6 cellular contexts compared by ENCODE assay signal in genomic region chr1:228164561-228165371, GRCh38.
A peak's percentile ranks its signal among the peaks of the same experiment; 100 is the strongest.
DNase-seq lines count a peak whose midpoint lies in the region; ATAC-seq lines count a peak whose summit lies in the region.

No MANE protein-coding gene starts in this region.

- H3K27ac ChIP-seq in iPS-18a (ENCODE audit: low read length) = peak overlapping the region; percentile 77

- ATAC-seq in GM19455 (IDR thresholded peaks at IDR 0.05; ENCODE audit: unreplicated experiment) = peak; percentile 0
- ATAC-seq in GM19324 (IDR thresholded peaks at IDR 0.05; ENCODE audit: low FRiP score, unreplicated experiment) = no peak

- no peaks in the 10 kb centered on the region for H3K9me3 ChIP-seq in iPS-18a (ENCODE audit: control insufficient read depth, low read depth, low read length)

- no peak overlapping the region for H3K9ac ChIP-seq in iPS-18a (ENCODE audit: low read length)

- no peaks in the 10 kb centered on the region for H3K27me3 ChIP-seq in iPS-18a (ENCODE audit: control insufficient read depth, insufficient read depth, low read length)

- peak; percentile 76 for DNase-seq in SIG-M5 treated with dmso at 0.1 percent for 504 hours (lab: John Stamatoyannopoulos, UW; ENCODE audit: unreplicated experiment)
- DNase-seq in SW 1271 (lab: John Stamatoyannopoulos, UW) = no peak
- no peak for DNase-seq in HuH-7.5 (ENCODE audit: low spot score)

- no peaks in the 10 kb centered on the region for H3K36me3 ChIP-seq in iPS-18a (ENCODE audit: control insufficient read depth, low read depth, low read length)

- H3K4me1 ChIP-seq in iPS-18a (ENCODE audit: control insufficient read depth, low read depth, low read length) = no peaks in the 10 kb centered on the region

- H3K4me3 ChIP-seq in iPS-18a (ENCODE audit: low read length) = peak overlapping the region; percentile 75
